ENCODE assay signal across 17 cellular contexts in the genomic region with DNA sequence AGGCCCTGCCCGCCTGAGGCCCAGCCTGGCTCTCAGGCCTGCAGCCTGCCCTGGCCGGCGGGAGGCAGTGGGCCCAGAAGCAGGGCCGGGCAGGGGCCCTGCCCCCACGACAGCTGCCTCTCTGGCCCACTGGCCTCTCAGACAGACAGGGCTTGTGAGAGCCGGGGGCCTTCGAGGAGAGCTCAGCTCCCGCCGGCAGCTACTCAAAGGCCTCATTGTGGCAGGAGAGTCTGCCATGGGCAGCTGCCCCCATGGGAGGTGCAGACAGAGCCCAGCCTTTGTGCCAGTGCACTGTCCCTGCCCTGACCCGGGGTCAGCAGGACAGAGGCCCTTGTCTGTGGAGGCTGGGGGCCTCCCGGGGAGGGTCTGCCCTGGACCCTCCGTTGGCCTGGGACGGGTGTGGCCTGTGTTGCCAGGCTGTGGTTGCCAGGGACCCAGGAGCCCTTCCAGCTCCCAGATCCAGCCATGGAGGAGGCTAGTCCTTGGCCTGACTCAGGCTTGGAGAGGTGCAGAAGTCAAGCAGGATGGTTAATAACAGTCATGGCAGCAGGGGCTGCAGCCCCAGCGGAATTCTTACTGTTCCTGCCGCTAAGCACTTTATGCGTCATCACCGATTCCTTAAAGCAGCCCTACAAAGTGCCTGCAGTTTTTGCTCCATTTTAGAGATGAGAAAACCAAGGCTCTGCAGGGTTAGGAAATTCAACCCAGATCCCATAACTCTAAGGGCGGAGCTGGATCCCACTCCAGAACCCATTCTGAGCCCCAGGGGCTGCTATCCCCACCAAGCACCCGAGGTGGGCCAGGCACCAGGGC. TPM values are rescaled to one million over a fixed set of nuclear protein-coding genes. Genes with fewer than 3 reads are reported as not detected.
DNase-seq lines count a peak whose midpoint lies in the region; ATAC-seq and TF ChIP-seq lines count a peak whose summit lies in the region.
"Had no signal": no experiment of that assay in that cellular context is flagged by ENCODE, and none has a peak within 500 bp of the region (broad histone marks: within the 10 kb centered on the region; RNA-seq: fewer than 3 reads in every experiment).

No MANE protein-coding gene starts in this region.

- TF ChIP-seq CTCF in esophagus squamous epithelium (IDR thresholded peaks at IDR 0.05), result no peak

- peak; percentile 11 for DNase-seq in GF-D8 (lab: John Stamatoyannopoulos, UW)
- peak in 57 of 58 donors; percentile 35 to 99 (median 92) for DNase-seq in anterior cingulate cortex (lab: John Stamatoyannopoulos, UW)
- peak; percentile 86 for DNase-seq in retina
- DNase-seq in aorta, result no peak
- DNase-seq in activated T-cell treated with anti-CD3 and anti-CD28 coated beads, Interleukin-2, amount 50 U/mL, for 48 hours, result no peak
- DNase-seq in esophagus squamous epithelium (lab: John Stamatoyannopoulos, UW), result no peak
- DNase-seq: activated naive CD4-positive, alpha-beta T cell; DMS 273 treated with DMSO at 0.1 percent for 48 hours; foreskin keratinocyte; kidney; stomach; T-helper 1 cell had no signal

- WGBS in aorta, 2 donors, result 85 to 88% methylated on average over 19 of the region's 19 CpGs
- 96% methylated on average over 4 of the region's 19 CpGs for WGBS in esophagus squamous epithelium, 2 donors

- H3K4me3 ChIP-seq in aorta (ENCODE audit: low read length in 2 of 2) (no peak overlapping the region), esophagus squamous epithelium (no peak overlapping the region)
- H3K4me3 ChIP-seq: breast epithelium, HAP-1, skin epidermis, stomach had no signal

- H3K9me3 ChIP-seq in aorta (ENCODE audit: control insufficient read depth, low read length) (no peaks in the 10 kb centered on the region), esophagus squamous epithelium (no peaks in the 10 kb centered on the region)
- H3K9me3 ChIP-seq: breast epithelium, HAP-1, stomach had no signal

- no peak for TF ChIP-seq POLR2A in esophagus squamous epithelium (IDR thresholded peaks at IDR 0.05)

- no peaks in the 10 kb centered on the region for H3K36me3 ChIP-seq in aorta (ENCODE audit: control insufficient read depth in 1 of 2, insufficient read depth in 2 of 2, low read length in 1 of 2)
- no peaks in the 10 kb centered on the region for H3K36me3 ChIP-seq in esophagus squamous epithelium
- H3K36me3 ChIP-seq: breast epithelium, HAP-1, stomach had no signal

- H3K27me3 ChIP-seq in layer of hippocampus (ENCODE audit: control insufficient read depth, insufficient read depth, low read length) (no peaks in the 10 kb centered on the region), aorta (ENCODE audit: control insufficient read depth in 1 of 2, insufficient read depth in 2 of 2, low read length in 1 of 2) (no peaks in the 10 kb centered on the region), esophagus squamous epithelium (no peaks in the 10 kb centered on the region)
- H3K27me3 ChIP-seq: breast epithelium, foreskin keratinocyte, stomach had no signal

- intact Hi-C loops in aorta (cut with DNase I), result no loop called here
- intact Hi-C loops in esophagus squamous epithelium (cut with DNase I), result no loop called here

- ATAC-seq in GM21786 (IDR thresholded peaks at IDR 0.05; ENCODE audit: unreplicated experiment) (no peak), aorta (ENCODE audit: low FRiP score) (no peak)
- ATAC-seq: foreskin keratinocyte had no signal

- H3K4me1 ChIP-seq in aorta (ENCODE audit: control insufficient read depth in 1 of 2, insufficient read depth in 2 of 2, low read length in 2 of 2) (no peaks in the 10 kb centered on the region), esophagus squamous epithelium (no peaks in the 10 kb centered on the region)
- H3K4me1 ChIP-seq: breast epithelium, foreskin keratinocyte, HAP-1 had no signal

- peak overlapping the region; percentile 87 for H3K27ac ChIP-seq in layer of hippocampus (ENCODE audit: low read depth, low read length)
- no peak overlapping the region for H3K27ac ChIP-seq in aorta (ENCODE audit: low read depth in 1 of 2, low read length in 2 of 2)
- no peak overlapping the region for H3K27ac ChIP-seq in esophagus squamous epithelium
- H3K27ac ChIP-seq: breast epithelium, foreskin keratinocyte, skin epidermis, stomach had no signal

RNA-seq across cellular contexts. Expression of a gene that starts 12.5 kb away (rescaled TPM):
- total RNA-seq in aorta, result under 1 TPM; 0.10 to 0.60 TPM
- polyA plus RNA-seq in aorta, result not detected
- under 1 TPM in 3 of 4 donors, not detected in 1; 0.06 to 0.19 (median 0.08) TPM for total RNA-seq in esophagus squamous epithelium
- total RNA-seq: breast epithelium, foreskin keratinocyte had no signal
- polyA plus RNA-seq: foreskin keratinocyte had no signal

Comparison
In these comparisons a context has a peak if more than half of its experiments do, and no peak if none do; other contexts are left out.
1. DNase-seq: peak in GF-D8 (single experiment), anterior cingulate cortex (57 of 58) and retina (single experiment); none in aorta (0 of 2), activated T-cell treated with anti-CD3 and anti-CD28 coated beads, Interleukin-2, amount 50 U/mL, for 48 hours (0 of 2) and esophagus squamous epithelium (single experiment).